Comparison of ENCODE assay signal across 18 cellular contexts in the genomic region with DNA sequence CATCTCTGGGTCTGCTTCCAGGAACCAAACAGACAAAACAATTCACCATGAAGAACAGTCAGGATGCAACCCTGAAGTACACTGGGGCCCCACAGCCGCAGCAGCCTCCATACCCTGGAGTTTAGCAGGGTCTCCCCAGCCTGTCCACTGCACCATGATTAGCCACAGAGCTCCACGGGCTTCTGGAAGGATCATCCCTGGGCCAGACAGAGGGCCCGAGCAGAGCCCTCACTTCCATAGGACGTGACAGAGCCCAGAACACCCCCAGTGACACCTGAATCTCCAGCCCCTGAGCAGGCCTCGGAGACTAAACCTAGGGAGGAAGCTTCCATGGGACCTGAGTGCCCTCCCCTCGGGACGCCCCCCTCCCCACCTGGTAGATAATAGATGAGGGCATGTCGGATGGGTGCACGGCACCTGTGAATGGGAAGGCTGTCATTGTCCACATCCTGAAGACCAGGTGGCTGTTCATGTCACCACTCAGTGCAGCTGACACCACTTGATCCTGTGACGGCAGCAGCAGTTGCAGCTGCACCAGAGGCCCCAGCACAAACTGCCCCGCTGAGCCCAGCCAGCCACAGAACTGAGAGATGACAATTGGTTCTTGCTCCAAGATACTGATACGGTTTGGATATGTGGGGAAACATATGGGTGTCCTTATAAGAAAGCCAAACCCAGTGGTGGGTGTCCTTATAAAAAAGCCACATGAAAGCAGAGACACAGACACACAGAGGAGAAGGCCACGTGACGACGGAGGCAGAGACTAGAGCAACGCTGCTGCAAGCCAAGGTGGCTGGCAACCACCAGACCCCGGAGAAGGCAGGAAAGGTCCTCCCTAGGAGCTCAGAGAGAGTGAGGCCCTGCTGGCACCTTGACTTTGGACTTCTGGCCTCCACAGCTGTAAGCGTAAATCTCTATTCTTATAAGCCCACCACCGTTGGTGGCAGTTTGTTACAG. TPM values are rescaled to one million over a fixed set of nuclear protein-coding genes. Genes with fewer than 3 reads are reported as not detected.
A peak's percentile ranks its signal among the peaks of the same experiment; 100 is the strongest.
DNase-seq lines count a peak whose midpoint lies in the region; ATAC-seq, FAIRE-seq and TF ChIP-seq lines count a peak whose summit lies in the region.
"Had no signal": no experiment of that assay in that cellular context is flagged by ENCODE, and none has a peak within 500 bp of the region (broad histone marks: within the 10 kb centered on the region; RNA-seq: fewer than 3 reads in every experiment).

No MANE protein-coding gene starts in this region.

- no peak for ATAC-seq in WTC11
- no peak for ATAC-seq in GM18907 (IDR thresholded peaks at IDR 0.05; ENCODE audit: unreplicated experiment)
- ATAC-seq: foreskin keratinocyte, right lobe of liver had no signal

- TF ChIP-seq CTCF in WTC11 (IDR thresholded peaks at IDR 0.05): no peak

- H3K9me3 Mint-ChIP-seq in WTC11: no peaks in the 10 kb centered on the region
- H3K9me3 Mint-ChIP-seq: activated CD4-positive, alpha-beta T cell treated with anti-CD3 and anti-CD28 coated beads, Interleukin-2, amount 10 ng/mL, durations not matched to agents 24 days and 14 days; CD4-positive, alpha-beta memory T cell had no signal

- H3K4me1 Mint-ChIP-seq in WTC11: peaks cover 23% of the 10 kb centered on the region
- H3K4me1 Mint-ChIP-seq: activated CD4-positive, alpha-beta T cell treated with anti-CD3 and anti-CD28 coated beads, Interleukin-2, amount 10 ng/mL, durations not matched to agents 24 days and 14 days; CD4-positive, alpha-beta memory T cell had no signal

- FAIRE-seq in HTR-8/SVneo (lab: Jason Lieb, UNC): no peak

- H3K27me3 Mint-ChIP-seq in WTC11 (ENCODE audit: low read depth): no peaks in the 10 kb centered on the region

- H3K27ac Mint-ChIP-seq in WTC11: peak overlapping the region; percentile 65; the same call in 1 of the 2 replicates
- H3K27ac Mint-ChIP-seq: activated CD4-positive, alpha-beta T cell treated with anti-CD3 and anti-CD28 coated beads, Interleukin-2, amount 10 ng/mL, durations not matched to agents 24 days and 14 days had no signal

- DNase-seq in activated effector memory CD4-positive, alpha-beta T cell treated with anti-CD3 and anti-CD28 coated beads, Interleukin-2, amount 50 U/mL, for 16 hours: peak; percentile 36
- DNase-seq in activated effector memory CD4-positive, alpha-beta T cell treated with Interleukin-2 at 50 U/mL for 16 hours: no peak
- DNase-seq in DMS53 treated with DMSO at 0.1 percent for 48 hours (lab: John Stamatoyannopoulos, UW; ENCODE audit: unreplicated experiment) (peak; percentile 21), WTC11 (ENCODE audit: low spot score) (no peak), posterior vena cava (ENCODE audit: low spot score) (peak; percentile 62), SKM-1 treated with dmso at 0.1 percent for 144 hours (lab: John Stamatoyannopoulos, UW; ENCODE audit: unreplicated experiment) (no peak), HTR-8/SVneo (ENCODE audit: insufficient read length, low spot score) (no peak)
- DNase-seq: activated CD4-positive, alpha-beta T cell treated with anti-CD3 and anti-CD28 coated beads, Interleukin-2, amount 10 ng/mL, durations not matched to agents 24 days and 14 days; CD4-positive, alpha-beta memory T cell; central memory CD4-positive, alpha-beta T cell; DMS153; foreskin keratinocyte; HCEC 1CT; islet precursor cell; NCI-H187 treated with DMSO at 0.1 percent for 48 hours; NCI-H524 had no signal

- H3K4me3 Mint-ChIP-seq in WTC11: no peak overlapping the region
- H3K4me3 Mint-ChIP-seq: activated CD4-positive, alpha-beta T cell treated with anti-CD3 and anti-CD28 coated beads, Interleukin-2, amount 10 ng/mL, durations not matched to agents 24 days and 14 days; CD4-positive, alpha-beta memory T cell had no signal

- CTCF ChIA-PET in WTC11 (lab: Charles Lee): no interaction called here

- intact Hi-C loops in posterior vena cava (cut with DNase I): no loop called here

- POLR2A ChIA-PET in WTC11 (lab: Charles Lee): no interaction called here

- peaks cover 32% of the 10 kb centered on the region for H3K36me3 Mint-ChIP-seq in WTC11
- H3K36me3 Mint-ChIP-seq: CD4-positive, alpha-beta memory T cell had no signal

TF ChIP-seq in WTC11, 78 proteins besides CTCF, POLR2A, EP300 and RAD21:
- no peak for TF ChIP-seq ZNF423 (CRISPR knock-in tag; IDR thresholded peaks at IDR 0.05)
- no peak for TF ChIP-seq CREB1 (CRISPR knock-in tag; IDR thresholded peaks at IDR 0.05)
- no peak for TF ChIP-seq NR2C2 (CRISPR knock-in tag; IDR thresholded peaks at IDR 0.05)
- TF ChIP-seq ESRRA (CRISPR knock-in tag; IDR thresholded peaks at IDR 0.05; ENCODE audit: borderline replicate concordance): no peak
- no peak for TF ChIP-seq ZNF121 (CRISPR knock-in tag; IDR thresholded peaks at IDR 0.05)
- TF ChIP-seq TEAD4 (CRISPR knock-in tag; IDR thresholded peaks at IDR 0.05): no peak
- TF ChIP-seq ETV6 (CRISPR knock-in tag; IDR thresholded peaks at IDR 0.05): no peak
- TF ChIP-seq MYBL2 (CRISPR knock-in tag; IDR thresholded peaks at IDR 0.05): no peak
- TF ChIP-seq, protein P1, sequence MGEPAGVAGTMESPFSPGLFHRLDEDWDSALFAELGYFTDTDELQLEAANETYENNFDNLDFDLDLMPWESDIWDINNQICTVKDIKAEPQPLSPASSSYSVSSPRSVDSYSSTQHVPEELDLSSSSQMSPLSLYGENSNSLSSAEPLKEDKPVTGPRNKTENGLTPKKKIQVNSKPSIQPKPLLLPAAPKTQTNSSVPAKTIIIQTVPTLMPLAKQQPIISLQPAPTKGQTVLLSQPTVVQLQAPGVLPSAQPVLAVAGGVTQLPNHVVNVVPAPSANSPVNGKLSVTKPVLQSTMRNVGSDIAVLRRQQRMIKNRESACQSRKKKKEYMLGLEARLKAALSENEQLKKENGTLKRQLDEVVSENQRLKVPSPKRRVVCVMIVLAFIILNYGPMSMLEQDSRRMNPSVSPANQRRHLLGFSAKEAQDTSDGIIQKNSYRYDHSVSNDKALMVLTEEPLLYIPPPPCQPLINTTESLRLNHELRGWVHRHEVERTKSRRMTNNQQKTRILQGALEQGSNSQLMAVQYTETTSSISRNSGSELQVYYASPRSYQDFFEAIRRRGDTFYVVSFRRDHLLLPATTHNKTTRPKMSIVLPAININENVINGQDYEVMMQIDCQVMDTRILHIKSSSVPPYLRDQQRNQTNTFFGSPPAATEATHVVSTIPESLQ (CRISPR knock-in tag; IDR thresholded peaks at IDR 0.05): no peak

RNA-seq across cellular contexts. Expression of a gene that starts 23.2 kb away (rescaled TPM):
- 218 to 279 TPM (median 222 TPM) in 3 replicates for total RNA-seq in WTC11 (2021)
- under 1 TPM; 0.37 to 0.57 TPM for total RNA-seq in posterior vena cava
- total RNA-seq: CD4-positive, alpha-beta memory T cell; foreskin keratinocyte had no signal

Comparison
In these comparisons a context has a peak if more than half of its experiments do, and no peak if none do; other contexts are left out.
1. DNase-seq: peak in activated effector memory CD4-positive, alpha-beta T cell treated with anti-CD3 and anti-CD28 coated beads, Interleukin-2, amount 50 U/mL, for 16 hours (single experiment), DMS53 treated with DMSO at 0.1 percent for 48 hours (single experiment) and posterior vena cava (single experiment); none in activated effector memory CD4-positive, alpha-beta T cell treated with Interleukin-2 at 50 U/mL for 16 hours (single experiment), WTC11 (single experiment), SKM-1 treated with dmso at 0.1 percent for 144 hours (single experiment) and HTR-8/SVneo (single experiment).
2. RNA of a gene that starts 23.2 kb away (total RNA-seq): 218 to 279 TPM in WTC11; 0.37 to 0.57 TPM in posterior vena cava; every median in the first group is over 100 times any median in the second.